23 cellular contexts compared by ENCODE assay signal in genomic region chr1:116983678-116984077, GRCh38. TPM values are rescaled to one million over a fixed set of nuclear protein-coding genes. Genes with fewer than 3 reads are reported as not detected.
"Had no signal": no experiment of that assay in that cellular context is flagged by ENCODE, and none has a peak within 500 bp of the region (broad histone marks: within the 10 kb centered on the region; RNA-seq: fewer than 3 reads in every experiment).

No MANE protein-coding gene starts in this region.

- H3K4me3 ChIP-seq: ascending aorta, breast epithelium, ovary, psoas muscle had no signal

- H3K27ac ChIP-seq: ascending aorta, breast epithelium, psoas muscle had no signal

- H3K27me3 ChIP-seq: ascending aorta, breast epithelium, ovary had no signal

- H3K27ac Mint-ChIP-seq: activated CD4-positive, alpha-beta memory T cell treated with anti-CD3 and anti-CD28 coated beads, Interleukin-2, amount 10 ng/mL, durations not matched to agents 7 days and 5 days; activated CD8-positive, alpha-beta memory T cell treated with anti-CD3 and anti-CD28 coated beads, Interleukin-2, amount 10 ng/mL, durations not matched to agents 7 days and 5 days; activated naive CD4-positive, alpha-beta T cell treated with anti-CD3 and anti-CD28 coated beads, Interleukin-2, amount 10 ng/mL, durations not matched to agents 7 days and 5 days; activated T-helper 2 cell treated with anti-CD3 and anti-CD28 coated beads, Interferon-gamma antibody, Interleukin-2, Interleukin-4, amounts not matched to agents 10 μg/mL and 5 μg/mL and 100 μg/mL, durations not matched to agents 14 hours and 24 hours and 36 hours; dendritic cell treated with granulocyte-macrophage colony-stimulating factor and Interleukin-4, amounts not matched to agents 40 ng/mL and 50 ng/mL, for 4 days; stimulated activated naive CD8-positive, alpha-beta T cell treated with anti-CD3 and anti-CD28 coated beads, Interleukin-15, Interleukin-2, amounts not matched to agents 100 ng/mL and 50 ng/mL, for 24 hours; type B pancreatic cell had no signal

- H3K4me1 ChIP-seq: ascending aorta, breast epithelium, psoas muscle had no signal

- H3K36me3 Mint-ChIP-seq: activated CD8-positive, alpha-beta memory T cell treated with anti-CD3 and anti-CD28 coated beads, Interleukin-2, amount 10 ng/mL, durations not matched to agents 7 days and 5 days; activated naive CD4-positive, alpha-beta T cell treated with anti-CD3 and anti-CD28 coated beads, Interleukin-2, amount 10 ng/mL, durations not matched to agents 7 days and 5 days; naive B cell; T-cell had no signal

- H3K9me3 ChIP-seq: ascending aorta, breast epithelium, ovary, psoas muscle had no signal

- ATAC-seq: activated CD8-positive, alpha-beta memory T cell treated with anti-CD3 and anti-CD28 coated beads, Interleukin-2, amount 10 ng/mL, durations not matched to agents 7 days and 5 days; esophagus mucosa; left lobe of liver; SK-N-SH treated with all-trans-retinoic acid at 6 μM for 48 hours; T-cell had no signal

- H3K4me3 Mint-ChIP-seq: activated CD4-positive, alpha-beta memory T cell treated with anti-CD3 and anti-CD28 coated beads, Interleukin-2, amount 10 ng/mL, durations not matched to agents 7 days and 5 days; activated CD8-positive, alpha-beta memory T cell treated with anti-CD3 and anti-CD28 coated beads, Interleukin-2, amount 10 ng/mL, durations not matched to agents 7 days and 5 days; activated naive CD4-positive, alpha-beta T cell treated with anti-CD3 and anti-CD28 coated beads, Interleukin-2, amount 10 ng/mL, durations not matched to agents 7 days and 5 days; dendritic cell treated with granulocyte-macrophage colony-stimulating factor and Interleukin-4, amounts not matched to agents 40 ng/mL and 50 ng/mL, for 4 days; naive B cell; stimulated activated naive CD8-positive, alpha-beta T cell treated with anti-CD3 and anti-CD28 coated beads, Interleukin-15, Interleukin-2, amounts not matched to agents 100 ng/mL and 50 ng/mL, for 24 hours; T-cell; type B pancreatic cell had no signal

- DNase-seq: activated CD4-positive, alpha-beta memory T cell treated with anti-CD3 and anti-CD28 coated beads, Interleukin-2, amount 10 ng/mL, durations not matched to agents 7 days and 5 days; activated CD4-positive, alpha-beta T cell treated with anti-CD3 and anti-CD28 coated beads for 48 hours; activated CD4-positive, CD25-positive, alpha-beta regulatory T cell; activated CD8-positive, alpha-beta memory T cell treated with anti-CD3 and anti-CD28 coated beads, Interleukin-2, amount 10 ng/mL, durations not matched to agents 7 days and 5 days; activated naive CD4-positive, alpha-beta T cell treated with anti-CD3 and anti-CD28 coated beads, Interleukin-2, amount 10 ng/mL, durations not matched to agents 7 days and 5 days; cerebellar nuclear complex; effector CD8-positive, alpha-beta T cell; hippocampal formation; islet precursor cell; mammary epithelial cell; naive B cell; ovary; psoas muscle; T-cell had no signal

- H3K27me3 Mint-ChIP-seq: activated naive CD4-positive, alpha-beta T cell treated with anti-CD3 and anti-CD28 coated beads, Interleukin-2, amount 10 ng/mL, durations not matched to agents 7 days and 5 days; stimulated activated naive CD8-positive, alpha-beta T cell treated with anti-CD3 and anti-CD28 coated beads, Interleukin-15, Interleukin-2, amounts not matched to agents 100 ng/mL and 50 ng/mL, for 24 hours; T-cell; type B pancreatic cell had no signal

- H3K36me3 ChIP-seq: ascending aorta, breast epithelium, ovary had no signal

- H3K9me3 Mint-ChIP-seq: activated CD4-positive, alpha-beta memory T cell treated with anti-CD3 and anti-CD28 coated beads, Interleukin-2, amount 10 ng/mL, durations not matched to agents 7 days and 5 days; activated naive CD4-positive, alpha-beta T cell treated with anti-CD3 and anti-CD28 coated beads, Interleukin-2, amount 10 ng/mL, durations not matched to agents 7 days and 5 days; activated T-helper 2 cell treated with anti-CD3 and anti-CD28 coated beads, Interferon-gamma antibody, Interleukin-2, Interleukin-4, amounts not matched to agents 10 μg/mL and 5 μg/mL and 100 μg/mL, durations not matched to agents 14 hours and 24 hours and 36 hours; dendritic cell treated with granulocyte-macrophage colony-stimulating factor and Interleukin-4, amounts not matched to agents 40 ng/mL and 50 ng/mL, for 4 days; stimulated activated naive CD8-positive, alpha-beta T cell treated with anti-CD3 and anti-CD28 coated beads, Interleukin-15, Interleukin-2, amounts not matched to agents 100 ng/mL and 50 ng/mL, for 24 hours; T-cell; type B pancreatic cell had no signal

RNA-seq across cellular contexts. Expression of gene CD101, which starts 17.9 kb away (rescaled TPM):
- total RNA-seq: ascending aorta had no signal
